ENCODE assay signal across 10 cellular contexts in the genomic region with DNA sequence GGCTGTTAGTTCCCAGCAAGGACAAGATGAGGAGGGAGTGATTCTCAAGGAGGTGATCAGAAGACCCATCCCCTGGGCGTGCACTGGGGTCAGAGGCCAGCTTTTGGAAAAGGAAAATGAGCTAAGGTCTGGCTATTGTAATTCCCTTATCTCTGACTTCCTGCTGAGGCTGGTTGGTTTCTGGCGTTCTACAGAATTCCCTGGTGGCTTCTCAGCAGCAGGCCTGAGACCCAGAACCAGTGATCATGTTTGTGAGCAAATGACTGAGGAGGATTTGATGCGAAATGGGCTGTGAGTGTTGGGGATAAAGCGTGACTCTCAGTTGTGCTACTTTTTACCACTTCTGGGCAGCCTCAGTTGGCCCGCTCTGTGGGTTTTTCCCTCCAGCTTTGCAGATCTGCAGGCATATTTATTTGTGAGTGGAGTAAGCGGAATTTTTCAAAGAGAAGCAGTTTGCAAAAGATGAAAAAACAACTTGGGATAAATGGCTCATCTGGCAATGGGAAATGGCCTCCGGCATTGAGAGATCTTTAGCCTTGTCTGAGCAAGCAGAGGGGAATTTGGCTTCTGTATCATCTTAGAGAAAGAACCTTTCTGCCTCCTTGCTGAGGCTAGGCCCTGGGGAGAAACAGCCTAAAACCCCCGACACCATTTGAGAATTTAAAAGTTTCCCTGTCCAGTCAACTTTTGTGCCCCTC.
DNase-seq lines count a peak whose midpoint lies in the region; ATAC-seq and TF ChIP-seq lines count a peak whose summit lies in the region.
"Had no signal": no experiment of that assay in that cellular context is flagged by ENCODE, and none has a peak within 500 bp of the region (broad histone marks: within the 10 kb centered on the region; RNA-seq: fewer than 3 reads in every experiment).

No MANE protein-coding gene starts in this region.

- DNase-seq in CD14-positive monocyte (ENCODE audit: low spot score) (no peak), SK-MEL-5 (ENCODE audit: low read depth, low spot score) (peak; percentile 32), fibroblast of pulmonary artery (ENCODE audit: low read depth) (peak; percentile 65), osteoblast (ENCODE audit: insufficient read length, low spot score, missing footprints) (peak; percentile 83), kidney tubule cell (ENCODE audit: low spot score) (no peak), glomerular visceral epithelial cell (ENCODE audit: extremely low spot score) (no peak)
- no peak for DNase-seq in activated T-cell treated with anti-CD3 and anti-CD28 coated beads, Interleukin-2, amount 50 U/mL, for 72 hours
- DNase-seq in naive thymus-derived CD4-positive, alpha-beta T cell: no peak
- DNase-seq: activated CD4-positive, alpha-beta memory T cell treated with anti-CD3 and anti-CD28 coated beads for 36 hours; NCI-H1105 treated with DMSO at 0.1 percent for 48 hours had no signal

- H3K36me3 Mint-ChIP-seq in CD14-positive monocyte: peaks cover 3 to 11% of the 10 kb centered on the region in 2 donors
- H3K36me3 Mint-ChIP-seq in activated T-cell treated with anti-CD3 and anti-CD28 coated beads, Interleukin-2, amount 50 U/mL, for 72 hours (ENCODE audit: insufficient read depth in 2 of 2): no peaks in the 10 kb centered on the region
- H3K36me3 Mint-ChIP-seq in naive thymus-derived CD4-positive, alpha-beta T cell: peaks cover 0 to 13% (median 0%) of the 10 kb centered on the region in 5 donors
- H3K36me3 Mint-ChIP-seq: activated CD4-positive, alpha-beta memory T cell treated with anti-CD3 and anti-CD28 coated beads for 36 hours had no signal

- CTCF ChIA-PET in naive thymus-derived CD4-positive, alpha-beta T cell (lab: Charles Lee): no interaction called here

- H3K4me2 ChIP-seq in osteoblast (ENCODE audit: insufficient read depth, low read length): peak overlapping the region; percentile 28

- peak overlapping the region; percentile 11 for H2AFZ ChIP-seq in osteoblast (ENCODE audit: low read length)

- peaks cover 11% of the 10 kb centered on the region for H3K4me1 ChIP-seq in osteoblast (ENCODE audit: insufficient read depth, low read length)
- H3K4me1 ChIP-seq in naive thymus-derived CD4-positive, alpha-beta T cell (ENCODE audit: control insufficient read depth in 2 of 2, insufficient read depth in 2 of 2, low read length in 2 of 2): peaks cover 4 to 16% of the 10 kb centered on the region in 2 donors

- H4K20me1 ChIP-seq in osteoblast (ENCODE audit: insufficient read depth, low read length): no peaks in the 10 kb centered on the region

- no peaks in the 10 kb centered on the region for H3K27me3 ChIP-seq in osteoblast (ENCODE audit: insufficient read depth, low read length)
- no peaks in the 10 kb centered on the region for H3K27me3 ChIP-seq in naive thymus-derived CD4-positive, alpha-beta T cell (ENCODE audit: control insufficient read depth in 2 of 2, insufficient read depth in 2 of 2, low read length in 2 of 2)

- H3K9me3 ChIP-seq in osteoblast (ENCODE audit: low read depth, low read length): no peaks in the 10 kb centered on the region
- H3K9me3 ChIP-seq in naive thymus-derived CD4-positive, alpha-beta T cell (ENCODE audit: control insufficient read depth in 2 of 3, low read length in 3 of 3): no peaks in the 10 kb centered on the region

- H3K4me1 Mint-ChIP-seq in CD14-positive monocyte: peaks cover 51% of the 10 kb centered on the region
- H3K4me1 Mint-ChIP-seq in activated T-cell treated with anti-CD3 and anti-CD28 coated beads, Interleukin-2, amount 50 U/mL, for 72 hours (ENCODE audit: low read depth): peaks cover 18% of the 10 kb centered on the region
- H3K4me1 Mint-ChIP-seq in naive thymus-derived CD4-positive, alpha-beta T cell: peaks cover 9 to 51% (median 42%) of the 10 kb centered on the region in 7 donors

- peaks cover 0 to 2% (median 0%) of the 10 kb centered on the region in 7 donors for H3K9me3 Mint-ChIP-seq in CD14-positive monocyte
- H3K9me3 Mint-ChIP-seq in activated T-cell treated with anti-CD3 and anti-CD28 coated beads, Interleukin-2, amount 50 U/mL, for 72 hours: no peaks in the 10 kb centered on the region
- peaks cover 0 to 2% (median 0%) of the 10 kb centered on the region in 11 donors for H3K9me3 Mint-ChIP-seq in naive thymus-derived CD4-positive, alpha-beta T cell
- H3K9me3 Mint-ChIP-seq: activated CD4-positive, alpha-beta memory T cell treated with anti-CD3 and anti-CD28 coated beads for 36 hours had no signal

- POLR2A ChIA-PET in naive thymus-derived CD4-positive, alpha-beta T cell (lab: Charles Lee): no interaction called here

- peak overlapping the region in 5 of 7 donors; percentile 17 to 72 (median 54) for H3K27ac Mint-ChIP-seq in CD14-positive monocyte
- no peak overlapping the region for H3K27ac Mint-ChIP-seq in activated T-cell treated with anti-CD3 and anti-CD28 coated beads, Interleukin-2, amount 50 U/mL, for 72 hours
- peak overlapping the region in 2 of 9 donors; percentile 26 to 50 for H3K27ac Mint-ChIP-seq in naive thymus-derived CD4-positive, alpha-beta T cell
- H3K27ac Mint-ChIP-seq: activated CD4-positive, alpha-beta memory T cell treated with anti-CD3 and anti-CD28 coated beads for 36 hours had no signal

- no peak overlapping the region for H3K4me3 Mint-ChIP-seq in CD14-positive monocyte
- no peak overlapping the region for H3K4me3 Mint-ChIP-seq in activated T-cell treated with anti-CD3 and anti-CD28 coated beads, Interleukin-2, amount 50 U/mL, for 72 hours
- H3K4me3 Mint-ChIP-seq in naive thymus-derived CD4-positive, alpha-beta T cell: no peak overlapping the region
- H3K4me3 Mint-ChIP-seq: activated CD4-positive, alpha-beta memory T cell treated with anti-CD3 and anti-CD28 coated beads for 36 hours had no signal

- in situ Hi-C loops in SK-MEL-5 (cut with HindIII; ENCODE audit: low pct_unique_long_range_greater_than_20kb, low sequenced_read_pairs): no loop called here

- no peaks in the 10 kb centered on the region for H3K36me3 ChIP-seq in osteoblast (ENCODE audit: insufficient read depth, low read length)
- H3K36me3 ChIP-seq in naive thymus-derived CD4-positive, alpha-beta T cell (ENCODE audit: control insufficient read depth in 2 of 3, insufficient read depth in 3 of 3, low read length in 3 of 3): no peaks in the 10 kb centered on the region

- TF ChIP-seq CTCF in CD14-positive monocyte (IDR thresholded peaks at IDR 0.05): no peak
- no peak for TF ChIP-seq CTCF in fibroblast of pulmonary artery (IDR thresholded peaks at IDR 0.05; ENCODE audit: low read length, missing control alignments)
- no peak for TF ChIP-seq CTCF in osteoblast (IDR thresholded peaks at IDR 0.05; ENCODE audit: extremely low read depth, low read depth, low read length)

- H3K27ac ChIP-seq in osteoblast (ENCODE audit: low read depth, low read length): peak overlapping the region; percentile 21
- H3K27ac ChIP-seq in naive thymus-derived CD4-positive, alpha-beta T cell (ENCODE audit: low read depth, low read length): no peak overlapping the region

- peaks cover 0 to 3% (median 2%) of the 10 kb centered on the region in 3 donors for H3K27me3 Mint-ChIP-seq in CD14-positive monocyte (ENCODE audit: low read depth in 3 of 3)
- no peaks in the 10 kb centered on the region for H3K27me3 Mint-ChIP-seq in activated T-cell treated with anti-CD3 and anti-CD28 coated beads, Interleukin-2, amount 50 U/mL, for 72 hours (ENCODE audit: low read depth)
- H3K27me3 Mint-ChIP-seq in naive thymus-derived CD4-positive, alpha-beta T cell: no peaks in the 10 kb centered on the region
- H3K27me3 Mint-ChIP-seq: activated CD4-positive, alpha-beta memory T cell treated with anti-CD3 and anti-CD28 coated beads for 36 hours had no signal

- no peak overlapping the region for H3K4me3 ChIP-seq in fibroblast of pulmonary artery (replicated peaks; ENCODE audit: low read depth, low read length)
- H3K4me3 ChIP-seq in osteoblast (ENCODE audit: insufficient read depth, low read length): no peak overlapping the region
- H3K4me3 ChIP-seq in naive thymus-derived CD4-positive, alpha-beta T cell (ENCODE audit: low read length): no peak overlapping the region

- ATAC-seq in activated T-cell treated with anti-CD3 and anti-CD28 coated beads, Interleukin-2, amount 50 U/mL, for 72 hours (replicated peaks in 1 of 2): no peak
- no peak for ATAC-seq in naive thymus-derived CD4-positive, alpha-beta T cell

- intact Hi-C loops in CD14-positive monocyte (cut with micrococcal nuclease): no loop called here
- intact Hi-C loops in naive thymus-derived CD4-positive, alpha-beta T cell (cut with micrococcal nuclease): no loop called here

- peaks cover 15% of the 10 kb centered on the region for H3K79me2 ChIP-seq in osteoblast (ENCODE audit: insufficient read depth, low read length)

Comparison
In these comparisons a context has a peak if more than half of its experiments do, and no peak if none do; other contexts are left out.
1. DNase-seq: peak in SK-MEL-5 (single experiment), fibroblast of pulmonary artery (single experiment) and osteoblast (single experiment); none in CD14-positive monocyte (single experiment), kidney tubule cell (single experiment), activated T-cell treated with anti-CD3 and anti-CD28 coated beads, Interleukin-2, amount 50 U/mL, for 72 hours (0 of 2), naive thymus-derived CD4-positive, alpha-beta T cell (0 of 9) and glomerular visceral epithelial cell (single experiment).